13 cellular contexts compared by ENCODE assay signal in genomic region chr5:149403923-149404745, GRCh38. TPM values are rescaled to one million over a fixed set of nuclear protein-coding genes. Genes with fewer than 3 reads are reported as not detected.
DNase-seq lines count a peak whose midpoint lies in the region; ATAC-seq and TF ChIP-seq lines count a peak whose summit lies in the region.
"Had no signal": no experiment of that assay in that cellular context is flagged by ENCODE, and none has a peak within 500 bp of the region (broad histone marks: within the 10 kb centered on the region; RNA-seq: fewer than 3 reads in every experiment).

No MANE protein-coding gene starts in this region.

- ATAC-seq in HG02642 (IDR thresholded peaks at IDR 0.05; ENCODE audit: poor library complexity, unreplicated experiment): no peak
- ATAC-seq in stimulated activated naive CD8-positive, alpha-beta T cell treated with anti-CD3 and anti-CD28 coated beads, Interleukin-15, Interleukin-2, amounts not matched to agents 100 U/mL and 50 U/mL, for 24 hours: no peak
- ATAC-seq: stimulated activated naive B cell treated with anti-CD40 and anti-IgM and Interleukin-4, amounts not matched to agents 10 μg/mL and 1 μg/mL and 100 μg/mL, for 72 hours had no signal

- TF ChIP-seq EP300 in sigmoid colon (IDR thresholded peaks at IDR 0.05): peak in 2 of 4 donors; percentile 8 to 32

- no peaks in the 10 kb centered on the region for H3K9me3 ChIP-seq in SJSA1 (replicated peaks)
- H3K9me3 ChIP-seq in sigmoid colon: no peaks in the 10 kb centered on the region

- no TSS peak for BruUV-seq in Calu3 (replicated peaks; lab: Mats Ljungman, UMichigan)

- H3K27ac ChIP-seq in SJSA1 (peak overlapping the region; percentile 89), sigmoid colon (peak overlapping the region; percentile 96 to 98 (median 98)), substantia nigra (ENCODE audit: low read depth, low read length, poor library complexity, severe bottlenecking) (no peak overlapping the region)

- H3K4me1 Mint-ChIP-seq in Calu3 (ENCODE audit: low read depth, unreplicated experiment): peaks cover 14% of the 10 kb centered on the region
- H3K4me1 Mint-ChIP-seq: memory B cell; stimulated activated naive B cell treated with anti-CD40 and anti-IgM and Interleukin-4, amounts not matched to agents 10 μg/mL and 1 μg/mL and 100 μg/mL, for 72 hours had no signal

- intact Hi-C loops in Calu3 (cut with micrococcal nuclease; ENCODE audit: unreplicated experiment): no loop called here
- intact Hi-C loops in sigmoid colon (cut with DNase I): no loop called here

- H3K4me3 ChIP-seq in SJSA1: no peak overlapping the region
- peak overlapping the region in 2 of 4 donors; percentile 39 to 75 for H3K4me3 ChIP-seq in sigmoid colon

- H3K27me3 ChIP-seq in SJSA1 (replicated peaks) (no peaks in the 10 kb centered on the region), sigmoid colon (no peaks in the 10 kb centered on the region)

- H3K9me3 Mint-ChIP-seq in Calu3 (ENCODE audit: low read depth, unreplicated experiment): no peaks in the 10 kb centered on the region
- H3K9me3 Mint-ChIP-seq: memory B cell; stimulated activated naive B cell treated with anti-CD40 and anti-IgM and Interleukin-4, amounts not matched to agents 10 μg/mL and 1 μg/mL and 100 μg/mL, for 72 hours had no signal

- no peak overlapping the region for H3K27ac Mint-ChIP-seq in Calu3 (ENCODE audit: unreplicated experiment)
- H3K27ac Mint-ChIP-seq: memory B cell; stimulated activated naive B cell treated with anti-CD40 and anti-IgM and Interleukin-4, amounts not matched to agents 10 μg/mL and 1 μg/mL and 100 μg/mL, for 72 hours had no signal

- no peak for TF ChIP-seq CTCF in Calu3 (IDR thresholded peaks at IDR 0.05; ENCODE audit: unreplicated experiment)
- TF ChIP-seq CTCF in sigmoid colon (IDR thresholded peaks at IDR 0.05): no peak

- H3K4me1 ChIP-seq in SJSA1 (replicated peaks): peaks cover 71% of the 10 kb centered on the region
- H3K4me1 ChIP-seq in sigmoid colon: peaks cover 0 to 53% (median 47%) of the 10 kb centered on the region in 4 donors

- CTCF ChIA-PET in Calu3 (lab: Charles Lee): interaction anchor here (1.0 to 1.1 kb wide), 3 partner anchors 9 to 139 kb away, joined by 3 to 5 read pairs (median 3); no protein-coding TSS in a partner anchor

- no peaks in the 10 kb centered on the region for H3K36me3 Mint-ChIP-seq in Calu3 (ENCODE audit: insufficient read depth, unreplicated experiment)
- H3K36me3 Mint-ChIP-seq: memory B cell; stimulated activated naive B cell treated with anti-CD40 and anti-IgM and Interleukin-4, amounts not matched to agents 10 μg/mL and 1 μg/mL and 100 μg/mL, for 72 hours had no signal

- peaks cover 29% of the 10 kb centered on the region for H3K27me3 Mint-ChIP-seq in Calu3 (ENCODE audit: unreplicated experiment)

- WGBS in sigmoid colon, 2 donors: 76 to 77% methylated on average over 15 of the region's 15 CpGs

- DNase-seq in Calu3 (no peak), SJSA1 (ENCODE audit: low read depth in 1 of 2, low spot score in 2 of 2) (peak; percentile 94 to 99), fibroblast of peridontal ligament (ENCODE audit: extremely low read depth) (peak; percentile 93), sigmoid colon (peak; percentile 55), substantia nigra (lab: John Stamatoyannopoulos, UW) (no peak), NCI-H1105 (lab: John Stamatoyannopoulos, UW) (no peak)
- DNase-seq in stimulated activated naive CD8-positive, alpha-beta T cell treated with anti-CD3 and anti-CD28 coated beads, Interleukin-15, Interleukin-2, amounts not matched to agents 100 U/mL and 50 U/mL, for 24 hours: no peak
- DNase-seq: KG1; NCI-H345; stimulated activated naive B cell treated with anti-CD40 and anti-IgM and Interleukin-4, amounts not matched to agents 10 μg/mL and 1 μg/mL and 100 μg/mL, for 72 hours had no signal

- peak overlapping the region; percentile 40 for H3K4me3 Mint-ChIP-seq in Calu3 (ENCODE audit: low read depth, unreplicated experiment)
- H3K4me3 Mint-ChIP-seq: memory B cell; stimulated activated naive B cell treated with anti-CD40 and anti-IgM and Interleukin-4, amounts not matched to agents 10 μg/mL and 1 μg/mL and 100 μg/mL, for 72 hours had no signal

- TF ChIP-seq POLR2A in sigmoid colon (IDR thresholded peaks at IDR 0.05): no peak

- H3K36me3 ChIP-seq in SJSA1 (peaks cover 17% of the 10 kb centered on the region), sigmoid colon (peaks cover 18 to 23% (median 21%) of the 10 kb centered on the region in 4 donors)

RNA-seq across cellular contexts. Expression of gene IL17B, which starts 25.0 kb away (rescaled TPM):
- total RNA-seq in Calu3 (2022) (not detected in 2 replicates), sigmoid colon (1 to 10 TPM; 3.0 to 9.6 (median 5.6) TPM)
- 1.00 TPM in 1 of 2 replicates, not detected in the other for total RNA-seq in SJSA1 (2014; rRNA removed; shearing (Covaris generic))
- under 1 TPM in 1 of 3 donors, not detected in 2; 0.82 TPM for polyA plus RNA-seq in sigmoid colon
- total RNA-seq: activated CD8-positive, alpha-beta memory T cell treated with anti-CD3 and anti-CD28 coated beads for 36 hours had no signal

RNA-seq across cellular contexts. Expression of gene PCYOX1L, which starts 46.3 kb away (rescaled TPM):
- 29.2 and 29.9 TPM in 2 replicates for total RNA-seq in Calu3 (2022)
- total RNA-seq in SJSA1 (2014; rRNA removed; shearing (Covaris generic)): 23.7 and 26.4 TPM in 2 replicates
- 1 to 10 TPM; 2.5 to 3.9 (median 3.5) TPM for total RNA-seq in sigmoid colon
- 1 to 10 TPM in 2 of 3 donors, under 1 TPM in 1; 0.69 to 7.4 (median 1.2) TPM for polyA plus RNA-seq in sigmoid colon

RNA-seq across cellular contexts. Expression of gene GRPEL2, which starts 58.8 kb away (rescaled TPM):
- total RNA-seq in Calu3 (2022): 28.2 and 31.0 TPM in 2 replicates
- 29.6 and 35.0 TPM in 2 replicates for total RNA-seq in SJSA1 (2014; rRNA removed; shearing (Covaris generic))
- total RNA-seq in sigmoid colon: 10 to 100 TPM in 3 of 4 donors, 1 to 10 TPM in 1; 8.8 to 16.3 (median 12.9) TPM
- 1 to 10 TPM; 2.5 to 8.7 (median 4.2) TPM for polyA plus RNA-seq in sigmoid colon

Comparison
In these comparisons a context has a peak if more than half of its experiments do, and no peak if none do; other contexts are left out.
1. DNase-seq: peak in SJSA1 (2 of 2), fibroblast of peridontal ligament (single experiment) and sigmoid colon (single experiment); none in Calu3 (single experiment), substantia nigra (0 of 49), stimulated activated naive CD8-positive, alpha-beta T cell treated with anti-CD3 and anti-CD28 coated beads, Interleukin-15, Interleukin-2, amounts not matched to agents 100 U/mL and 50 U/mL, for 24 hours (single experiment) and NCI-H1105 (single experiment).